27 cellular contexts compared by ENCODE assay signal in genomic region chr1:183328371-183328770, GRCh38.
A peak's percentile ranks its signal among the peaks of the same experiment; 100 is the strongest.
DNase-seq lines count a peak whose midpoint lies in the region; ATAC-seq, FAIRE-seq and TF ChIP-seq lines count a peak whose summit lies in the region.
"Had no signal": no experiment of that assay in that cellular context is flagged by ENCODE, and none has a peak within 500 bp of the region (broad histone marks: within the 10 kb centered on the region; RNA-seq: fewer than 3 reads in every experiment).

No MANE protein-coding gene starts in this region.

- no peak overlapping the region for H3K56ac ChIP-seq in H1 (replicated peaks; ENCODE audit: insufficient read length, low read depth, low read length)

- no peak overlapping the region for H3K27ac Mint-ChIP-seq in activated T-helper 17 cell treated with anti-CD3 and anti-CD28 coated beads, Interleukin-2, amount 50 U/mL, for 72 hours
- H3K27ac Mint-ChIP-seq: activated CD8-positive, alpha-beta T cell treated with anti-CD3 and anti-CD28 coated beads, Interleukin-2, amount 10 ng/mL, durations not matched to agents 7 days and 5 days; natural killer cell had no signal

- H2AFZ ChIP-seq in PC-9 (no peak overlapping the region), H1 (ENCODE audit: low read length) (no peak overlapping the region)

- H3F3A ChIP-seq in PC-9 (ENCODE audit: insufficient read depth, low read depth) = peaks cover 28% of the 10 kb centered on the region; the same call in 1 of the 2 replicates

- H2BK5ac ChIP-seq in H1 (ENCODE audit: low read depth, low read length) = 0 out of 2 replicates have a peak overlapping the region, but pooled peaks have one; percentile 41

- peak overlapping the region; percentile 72; the same call in 1 of the 2 replicates for H2BK12ac ChIP-seq in H1 (ENCODE audit: low read depth, low read length)

- no peak for FAIRE-seq in H1 (lab: Jason Lieb, UNC)

- WGBS in H1 (ENCODE audit: extremely low coverage in 1 of 2, insufficient coverage in 1 of 2, insufficient read length in 1 of 2, insufficient replicate concordance in 2 of 2, low coverage in 1 of 2, low lambda C conversion rate in 2 of 2, missing lambda C conversion rate in 1 of 2), 2 experiments = 94% methylated on average over 1 of the region's 1 CpG; no CpG with 5 or more reads in 1 of the 2 experiments

- TF ChIP-seq RAD21 in H1 (IDR thresholded peaks at IDR 0.05 in 1 of 2, conservative IDR thresholded peaks at IDR 0.05 in 1 of 2; ENCODE audit: low read depth in 2 of 2, low read length in 2 of 2) = no peak

- POLR2A ChIA-PET in PC-9 (lab: Charles Lee; ENCODE audit: unreplicated experiment) (no interaction called here), H1 (lab: Charles Lee; ENCODE audit: partially characterized antibody) (no interaction called here), HEK293T (lab: Yijun Ruan, JAX) (no interaction called here)

- H3K27me3 Mint-ChIP-seq in activated T-helper 17 cell treated with anti-CD3 and anti-CD28 coated beads, Interleukin-2, amount 50 U/mL, for 72 hours = peaks cover 25% of the 10 kb centered on the region

- H3K27ac ChIP-seq in PC-9 = no peak overlapping the region
- H3K27ac ChIP-seq in H1 (ENCODE audit: low read depth, low read length) = no peak overlapping the region
- peak overlapping the region; percentile 75 for H3K27ac ChIP-seq in muscle layer of colon (ENCODE audit: low read depth, low read length)
- peak overlapping the region; percentile 70 to 79 for H3K27ac ChIP-seq in tibial artery
- H3K27ac ChIP-seq: BLaER1, foreskin keratinocyte, lower lobe of right lung had no signal

- no peak overlapping the region for H3K4ac ChIP-seq in H1 (replicated peaks; ENCODE audit: insufficient read length, low read depth, low read length)

- no peaks in the 10 kb centered on the region for H3K9me3 ChIP-seq in PC-9 (ENCODE audit: insufficient read depth, low read depth)
- H3K9me3 ChIP-seq in H1 (ENCODE audit: insufficient read depth in 2 of 2, low read depth in 1 of 2, low read length in 1 of 2) = no peaks in the 10 kb centered on the region
- no peaks in the 10 kb centered on the region for H3K9me3 ChIP-seq in muscle layer of colon (ENCODE audit: low read length)
- H3K9me3 ChIP-seq in tibial artery = no peaks in the 10 kb centered on the region
- H3K9me3 ChIP-seq: BLaER1, heart left ventricle, lower lobe of right lung, Peyer's patch, tibial nerve had no signal

- H3K4me1 ChIP-seq in PC-9 (replicated peaks; ENCODE audit: insufficient read depth) = peaks cover 37% of the 10 kb centered on the region
- peaks cover 10 to 24% (median 16%) of the 10 kb centered on the region in 4 experiments for H3K4me1 ChIP-seq in H1 (replicated peaks in 1 of 4; ENCODE audit: control insufficient read depth in 3 of 4, insufficient read depth in 4 of 4, low read length in 3 of 4)
- H3K4me1 ChIP-seq in muscle layer of colon (ENCODE audit: insufficient read depth, low read length) = peaks cover 52% of the 10 kb centered on the region
- peaks cover 0 to 32% (median 17%) of the 10 kb centered on the region in 4 donors for H3K4me1 ChIP-seq in tibial artery
- H3K4me1 ChIP-seq: foreskin keratinocyte, Peyer's patch had no signal

- no peak overlapping the region; the same call in 1 of the 2 replicates for H3K18ac ChIP-seq in H1 (ENCODE audit: extremely low read depth, low read length)

- no peaks in the 10 kb centered on the region for H3K23me2 ChIP-seq in H1 (ENCODE audit: low read depth, low read length)

- CTCF ChIA-PET in PC-9 (lab: Charles Lee) (no interaction called here), H1 (lab: Charles Lee; ENCODE audit: partially characterized antibody) (interaction anchor here (1.0 to 2.8 kb wide), 4 partner anchors 10 to 22 kb away, joined by 3 to 13 read pairs (median 5); no protein-coding TSS in a partner anchor), HEK293T (lab: Yijun Ruan, JAX) (no interaction called here)

- H3K4me2 ChIP-seq in PC-9 (no peak overlapping the region), H1 (ENCODE audit: insufficient read depth in 1 of 2, low read depth in 2 of 2, low read length in 2 of 2) (no peak overlapping the region)
- H3K4me2 ChIP-seq: BLaER1 had no signal

- no peak for TF ChIP-seq CTCF in PC-9 (conservative IDR thresholded peaks at IDR 0.05)
- no peak for TF ChIP-seq CTCF in H1 (IDR thresholded peaks at IDR 0.05; ENCODE audit: control extremely low read depth in 1 of 3, insufficient read depth in 1 of 3, low read depth in 1 of 3, low read length in 3 of 3)
- TF ChIP-seq CTCF in tibial artery (IDR thresholded peaks at IDR 0.05) = no peak

- no peak overlapping the region for H3K14ac ChIP-seq in H1 (ENCODE audit: insufficient read length)

- H3K36me3 ChIP-seq in PC-9 (ENCODE audit: low read depth) (no peaks in the 10 kb centered on the region), H1 (ENCODE audit: control insufficient read depth in 2 of 4, insufficient read depth in 4 of 4, low read length in 3 of 4) (no peaks in the 10 kb centered on the region), muscle layer of colon (ENCODE audit: insufficient read depth, low read length) (no peaks in the 10 kb centered on the region), tibial artery (no peaks in the 10 kb centered on the region)
- H3K36me3 ChIP-seq: BLaER1, heart left ventricle, lower lobe of right lung, Peyer's patch, tibial nerve had no signal

- no peak for ATAC-seq in activated T-helper 17 cell treated with anti-CD3 and anti-CD28 coated beads, Interleukin-2, amount 50 U/mL, for 72 hours (replicated peaks)
- ATAC-seq: activated CD8-positive, alpha-beta T cell treated with anti-CD3 and anti-CD28 coated beads, Interleukin-2, amount 10 ng/mL, durations not matched to agents 7 days and 5 days; esophagus mucosa; foreskin keratinocyte; lower lobe of right lung; natural killer cell had no signal

- H3K23ac ChIP-seq in H1 (ENCODE audit: insufficient read length) = no peak overlapping the region

- 0 out of 2 replicates have a peak overlapping the region, but pooled peaks have one; percentile 46 for H2BK15ac ChIP-seq in H1 (ENCODE audit: low read length)

- no peak overlapping the region for H3K9ac ChIP-seq in H1 (replicated peaks in 1 of 4; ENCODE audit: extremely low read depth in 1 of 4, low read depth in 3 of 4, low read length in 3 of 4)
- H3K9ac ChIP-seq in muscle layer of colon (ENCODE audit: low read length) = no peak overlapping the region
- H3K9ac ChIP-seq: BLaER1 had no signal

- peak overlapping the region; percentile 28; the same call in 1 of the 2 replicates for H2BK20ac ChIP-seq in H1 (ENCODE audit: low read length)

- TF ChIP-seq POLR2A in H1 (IDR thresholded peaks at IDR 0.05; ENCODE audit: control extremely low read depth in 1 of 2, low read depth in 2 of 2, low read length in 2 of 2) = no peak

- no TSS peak for BruUV-seq in PC-9 (replicated peaks; lab: Mats Ljungman, UMichigan)

- no peaks in the 10 kb centered on the region for H3K9me2 ChIP-seq in PC-9 (ENCODE audit: insufficient read depth)

- no peak overlapping the region for H3K4me3 Mint-ChIP-seq in activated T-helper 17 cell treated with anti-CD3 and anti-CD28 coated beads, Interleukin-2, amount 50 U/mL, for 72 hours
- H3K4me3 Mint-ChIP-seq: activated CD8-positive, alpha-beta T cell treated with anti-CD3 and anti-CD28 coated beads, Interleukin-2, amount 10 ng/mL, durations not matched to agents 7 days and 5 days; H9; natural killer cell had no signal

- H2BK120ac ChIP-seq in H1 (replicated peaks; ENCODE audit: low read depth, low read length) = peak overlapping the region; percentile 45

- no peaks in the 10 kb centered on the region for H3K79me2 ChIP-seq in PC-9 (ENCODE audit: low read depth)
- no peaks in the 10 kb centered on the region for H3K79me2 ChIP-seq in H1 (ENCODE audit: control insufficient read depth in 1 of 2, insufficient read depth in 2 of 2, low read length in 2 of 2)

- DNase-seq in PC-9 (peak; percentile 15 to 48), H1 (ENCODE audit: low read depth in 1 of 2, low spot score in 2 of 2) (no peak), tibial artery (no peak), HEK293T (ENCODE audit: extremely low spot score) (no peak), GM03348 (ENCODE audit: low spot score) (no peak), NCI-H526 (lab: John Stamatoyannopoulos, UW) (no peak)
- DNase-seq: activated CD8-positive, alpha-beta T cell treated with anti-CD3 and anti-CD28 coated beads, Interleukin-2, amount 10 ng/mL, durations not matched to agents 7 days and 5 days; activated naive CD4-positive, alpha-beta T cell treated with anti-CD3 and anti-CD28 coated beads, Interleukin-2, amount 50 U/mL, for 16 hours; dermis blood vessel endothelial cell; DMS153; foreskin keratinocyte; H9; lower lobe of right lung; natural killer cell; NCI-H1436 treated with DMSO at 0.1 percent for 48 hours; NCI-H226; NCI-H69; Peyer's patch; stimulated activated naive CD4-positive, alpha-beta T cell treated with Interleukin-2 at 50 U/mL for 16 hours; SW 1271 had no signal

- intact Hi-C loops in PC-9 (cut with micrococcal nuclease; ENCODE audit: unreplicated experiment) (no loop called here), tibial artery (cut with DNase I; ENCODE audit: low total_unique reads) (loop anchor here (10.0 kb wide), 1 partner anchor 94 kb away; no protein-coding TSS in a partner anchor)

- H4K8ac ChIP-seq in H1 (ENCODE audit: extremely low read depth, insufficient read depth, low read length) = no peak overlapping the region

- no peaks in the 10 kb centered on the region for H3K4me1 Mint-ChIP-seq in activated T-helper 17 cell treated with anti-CD3 and anti-CD28 coated beads, Interleukin-2, amount 50 U/mL, for 72 hours
- H3K4me1 Mint-ChIP-seq: natural killer cell had no signal

- H4K5ac ChIP-seq in H1 (ENCODE audit: insufficient read length, low read depth, low read length) = no peak overlapping the region

- H3K79me1 ChIP-seq in H1 (ENCODE audit: low read depth, low read length) = no peaks in the 10 kb centered on the region

- H3K4me3 ChIP-seq in PC-9 (no peak overlapping the region), H1 (ENCODE audit: extremely low read depth in 1 of 4, insufficient read depth in 2 of 4, low read depth in 3 of 4, low read length in 4 of 4) (no peak overlapping the region), muscle layer of colon (ENCODE audit: low read depth in 1 of 2, low read length in 2 of 2) (no peak overlapping the region), tibial artery (no peak overlapping the region)
- H3K4me3 ChIP-seq: BLaER1, heart left ventricle, lower lobe of right lung, Peyer's patch, skin epidermis, tibial nerve had no signal

- H3K9me3 Mint-ChIP-seq in activated T-helper 17 cell treated with anti-CD3 and anti-CD28 coated beads, Interleukin-2, amount 50 U/mL, for 72 hours = no peaks in the 10 kb centered on the region
- H3K9me3 Mint-ChIP-seq: H9, natural killer cell had no signal

- TF ChIP-seq EP300 in H1 (IDR thresholded peaks at IDR 0.05; ENCODE audit: borderline replicate concordance in 1 of 2, low read depth in 2 of 2, low read length in 2 of 2) = no peak

- H4K91ac ChIP-seq in H1 (replicated peaks; ENCODE audit: insufficient read length, low read length) = no peak overlapping the region

- H3K36me3 Mint-ChIP-seq in activated T-helper 17 cell treated with anti-CD3 and anti-CD28 coated beads, Interleukin-2, amount 50 U/mL, for 72 hours (ENCODE audit: low read depth) = no peaks in the 10 kb centered on the region
- H3K36me3 Mint-ChIP-seq: natural killer cell had no signal

- H4K20me1 ChIP-seq in PC-9 (ENCODE audit: insufficient read depth) (no peaks in the 10 kb centered on the region), H1 (replicated peaks in 1 of 2; ENCODE audit: control insufficient read depth in 1 of 2, insufficient read depth in 2 of 2, low read length in 2 of 2) (no peaks in the 10 kb centered on the region)
- H4K20me1 ChIP-seq: BLaER1 had no signal

- peak overlapping the region; percentile 45; the same call in 1 of the 2 replicates for H2AK5ac ChIP-seq in H1 (ENCODE audit: low read depth, low read length)

- no peaks in the 10 kb centered on the region for H3K27me3 ChIP-seq in PC-9 (ENCODE audit: insufficient read depth, low read depth)
- no peaks in the 10 kb centered on the region for H3K27me3 ChIP-seq in H1 (replicated peaks in 1 of 4; ENCODE audit: control insufficient read depth in 3 of 4, extremely low read depth in 1 of 4, insufficient read depth in 3 of 4, low read length in 3 of 4)
- H3K27me3 ChIP-seq in muscle layer of colon (ENCODE audit: control insufficient read depth in 1 of 2, insufficient read depth in 2 of 2, low read length in 2 of 2) = no peaks in the 10 kb centered on the region
- H3K27me3 ChIP-seq in tibial artery = no peaks in the 10 kb centered on the region
- H3K27me3 ChIP-seq: BLaER1, heart left ventricle, Peyer's patch had no signal

Comparison
In these comparisons a context has a peak if more than half of its experiments do, and no peak if none do; other contexts are left out.
1. DNase-seq: peak in PC-9 (2 of 2); none in H1 (0 of 2), tibial artery (0 of 2), HEK293T (single experiment), GM03348 (single experiment) and NCI-H526 (0 of 2).
2. H3K27ac ChIP-seq: peak in muscle layer of colon (single experiment) and tibial artery (2 of 2); none in PC-9 (single experiment) and H1 (single experiment).